32 cellular contexts compared by ENCODE assay signal in genomic region chr2:190036071-190036470, GRCh38. TPM values are rescaled to one million over a fixed set of nuclear protein-coding genes. Genes with fewer than 3 reads are reported as not detected.
"Had no signal": no experiment of that assay in that cellular context is flagged by ENCODE, and none has a peak within 500 bp of the region (broad histone marks: within the 10 kb centered on the region; RNA-seq: fewer than 3 reads in every experiment).

No MANE protein-coding gene starts in this region.

- H3K4me1 ChIP-seq: ascending aorta had no signal

- H3K9me3 ChIP-seq: ascending aorta had no signal

- H3K4me3 ChIP-seq: ascending aorta, cardiac muscle cell had no signal

- H3K27me3 ChIP-seq: ascending aorta had no signal

- DNase-seq: activated B cell treated with CpG ODN at 0.5 μM for 24 hours; activated CD4-positive, alpha-beta memory T cell treated with anti-CD3 and anti-CD28 coated beads, Interleukin-2, amount 10 ng/mL, durations not matched to agents 7 days and 5 days; activated CD4-positive, alpha-beta T cell treated with anti-CD3 and anti-CD28 coated beads for 4 hours; activated CD4-positive, alpha-beta T cell treated with anti-CD3 and anti-CD28 coated beads, Interleukin-2, amount 10 ng/mL, durations not matched to agents 24 days and 14 days; activated CD4-positive, alpha-beta T cell treated with anti-CD3 and anti-CD28 coated beads, Interleukin-2, amount 50 U/mL, for 1 hour; activated CD4-positive, alpha-beta T cell treated with anti-CD3 and anti-CD28 coated beads, Interleukin-2, amount 50 U/mL, for 48 hours; activated CD4-positive, CD25-positive, alpha-beta regulatory T cell treated with anti-CD3 and anti-CD28 coated beads, Interleukin-2, amount 50 U/mL, for 72 hours; activated CD8-positive, alpha-beta memory T cell treated with anti-CD3 and anti-CD28 coated beads for 24 hours; activated CD8-positive, alpha-beta memory T cell treated with anti-CD3 and anti-CD28 coated beads, Interleukin-2, amount 10 ng/mL, durations not matched to agents 7 days and 5 days; activated CD8-positive, alpha-beta memory T cell treated with anti-CD3 and anti-CD28 coated beads, Interleukin-2, amount 50 U/mL, for 48 hours; activated CD8-positive, alpha-beta T cell treated with anti-CD3 and anti-CD28 coated beads, Interleukin-2, amount 10 ng/mL, durations not matched to agents 7 days and 5 days; activated effector memory CD4-positive, alpha-beta T cell treated with Interleukin-2 at 50 U/mL for 16 hours; activated gamma-delta T cell; activated naive CD4-positive, alpha-beta T cell treated with anti-CD3 and anti-CD28 coated beads, Interleukin-2, amount 10 ng/mL, durations not matched to agents 7 days and 5 days; activated naive CD4-positive, alpha-beta T cell treated with Interleukin-2 at 50 U/mL for 16 hours; activated naive CD8-positive, alpha-beta T cell treated with anti-CD3 and anti-CD28 coated beads, Interleukin-2, amount 10 ng/mL, durations not matched to agents 7 days and 5 days; activated naive CD8-positive, alpha-beta T cell treated with anti-CD3 and anti-CD28 coated beads, Interleukin-2, amount 50 U/mL, for 24 hours; activated T-cell treated with anti-CD3 and anti-CD28 coated beads, Interleukin-2, amount 50 U/mL, for 24 hours; activated T-cell treated with anti-CD3 and anti-CD28 coated beads, Interleukin-2, amount 50 U/mL, for 48 hours; amygdala; anterior cingulate cortex; caudate nucleus; cerebellar nuclear complex; SW 1271; T-helper 1 cell; T-helper 2 cell; T-helper 9 cell had no signal

- H3K36me3 ChIP-seq: ascending aorta, cardiac muscle cell had no signal

- H3K27ac ChIP-seq: ascending aorta, cardiac muscle cell, VCaP had no signal

RNA-seq across cellular contexts. Expression of gene MSTN, which starts 26.5 kb away (rescaled TPM):
- total RNA-seq: activated B cell treated with CpG ODN at 0.5 μM for 24 hours; activated CD4-positive, alpha-beta memory T cell treated with anti-CD3 and anti-CD28 coated beads, Interleukin-2, amount 10 ng/mL, durations not matched to agents 7 days and 5 days; activated CD4-positive, alpha-beta T cell treated with anti-CD3 and anti-CD28 coated beads, Interleukin-2, amount 10 ng/mL, durations not matched to agents 24 days and 14 days; activated CD8-positive, alpha-beta memory T cell treated with anti-CD3 and anti-CD28 coated beads, Interleukin-2, amount 10 ng/mL, durations not matched to agents 7 days and 5 days; activated CD8-positive, alpha-beta T cell treated with anti-CD3 and anti-CD28 coated beads, Interleukin-2, amount 10 ng/mL, durations not matched to agents 7 days and 5 days; activated naive CD8-positive, alpha-beta T cell treated with anti-CD3 and anti-CD28 coated beads, Interleukin-2, amount 10 ng/mL, durations not matched to agents 7 days and 5 days; activated T-helper 2 cell treated with anti-CD3 and anti-CD28 coated beads, Interferon-gamma antibody, Interleukin-2, Interleukin-4, amounts not matched to agents 10 μg/mL and 5 μg/mL and 100 μg/mL, durations not matched to agents 14 hours and 24 hours and 36 hours; ascending aorta; bronchial epithelial cell had no signal
- polyA plus RNA-seq: cardiac muscle cell had no signal
